18 cellular contexts compared by ENCODE assay signal in genomic region chr1:2099871-2100774, GRCh38. TPM values are rescaled to one million over a fixed set of nuclear protein-coding genes. Genes with fewer than 3 reads are reported as not detected.
A peak's percentile ranks its signal among the peaks of the same experiment; 100 is the strongest.
DNase-seq lines count a peak whose midpoint lies in the region; FAIRE-seq and TF ChIP-seq lines count a peak whose summit lies in the region.
"Had no signal": no experiment of that assay in that cellular context is flagged by ENCODE, and none has a peak within 500 bp of the region (broad histone marks: within the 10 kb centered on the region; RNA-seq: fewer than 3 reads in every experiment).

No MANE protein-coding gene starts in this region.

- H3K9ac ChIP-seq in kidney (ENCODE audit: low read length in 2 of 2) (no peak overlapping the region), colonic mucosa (ENCODE audit: low read depth in 2 of 2, low read length in 2 of 2) (no peak overlapping the region)

- H3K4me1 ChIP-seq in kidney (ENCODE audit: control insufficient read depth in 1 of 2, insufficient read depth in 1 of 2, low read depth in 1 of 2, low read length in 2 of 2): peaks cover 9 to 10% of the 10 kb centered on the region in 2 donors
- no peaks in the 10 kb centered on the region for H3K4me1 ChIP-seq in colonic mucosa

- H3K27ac ChIP-seq in kidney (ENCODE audit: low read depth in 2 of 2, low read length in 2 of 2) (no peak overlapping the region), colonic mucosa (no peak overlapping the region)
- H3K27ac ChIP-seq: ovary, SK-N-MC had no signal

- DNase-seq in EH (ENCODE audit: low read depth): peak; percentile 7
- peak; percentile 72 for DNase-seq in NCI-H2171 treated with DMSO at 0.1 percent for 48 hours (lab: John Stamatoyannopoulos, UW)
- peak; percentile 61 for DNase-seq in kidney
- DNase-seq in retina: peak; percentile 46
- DNase-seq in NCI-H2029 treated with DMSO at 0.1 percent for 48 hours (lab: John Stamatoyannopoulos, UW): no peak
- no peak for DNase-seq in HuH-7 (ENCODE audit: low spot score)
- no peak for DNase-seq in colonic mucosa
- no peak for DNase-seq in NCI-H1417 treated with DMSO at 0.1 percent for 48 hours (lab: John Stamatoyannopoulos, UW)
- DNase-seq: activated T-cell treated with anti-CD3 and anti-CD28 coated beads, Interleukin-2, amount 50 U/mL, for 72 hours; Calu3; foreskin fibroblast; NCI-H774; ovary; stimulated activated naive CD8-positive, alpha-beta T cell treated with anti-CD3 and anti-CD28 coated beads, Interleukin-15, Interleukin-2, amounts not matched to agents 100 U/mL and 50 U/mL, for 24 hours had no signal

- FAIRE-seq in kidney (lab: Jason Lieb, UNC): no peak
- FAIRE-seq: G401.6, GM12891 had no signal

- no peaks in the 10 kb centered on the region for H3K36me3 ChIP-seq in kidney (ENCODE audit: control insufficient read depth in 1 of 2, insufficient read depth in 2 of 2, low read length in 2 of 2)
- H3K36me3 ChIP-seq in colonic mucosa: no peaks in the 10 kb centered on the region
- H3K36me3 ChIP-seq: ovary, upper lobe of left lung had no signal

- no peak for TF ChIP-seq CTCF in kidney (IDR thresholded peaks at IDR 0.05; ENCODE audit: borderline replicate concordance, extremely low read depth, insufficient read depth)
- TF ChIP-seq CTCF in colonic mucosa (IDR thresholded peaks at IDR 0.05): no peak

- H3K4me3 ChIP-seq in kidney (ENCODE audit: low read length in 2 of 2): no peak overlapping the region
- no peak overlapping the region for H3K4me3 ChIP-seq in colonic mucosa
- H3K4me3 ChIP-seq: ovary, SK-N-MC, upper lobe of left lung had no signal

- intact Hi-C loops in kidney (cut with DNase I): no loop called here
- intact Hi-C loops in colonic mucosa (cut with DNase I): no loop called here

- H3K9me3 ChIP-seq in kidney (ENCODE audit: control insufficient read depth in 1 of 2, low read length in 2 of 2) (no peaks in the 10 kb centered on the region), colonic mucosa (no peaks in the 10 kb centered on the region)
- H3K9me3 ChIP-seq: ovary had no signal

- no peaks in the 10 kb centered on the region for H3K27me3 ChIP-seq in colonic mucosa
- H3K27me3 ChIP-seq: ovary, upper lobe of left lung had no signal

RNA-seq across cellular contexts. Expression of gene PRKCZ, which starts 49.9 kb away (rescaled TPM):
- total RNA-seq in kidney (24.7 TPM), colonic mucosa (10 to 100 TPM; 50.4 to 72.2 TPM)
- polyA plus RNA-seq in kidney (ENCODE audit: insufficient read depth, low read depth, low replicate concordance): 42.4 TPM

Comparison
In these comparisons a context has a peak if more than half of its experiments do, and no peak if none do; other contexts are left out.
1. DNase-seq: peak in EH (single experiment), NCI-H2171 treated with DMSO at 0.1 percent for 48 hours (single experiment), kidney (single experiment) and retina (single experiment); none in NCI-H2029 treated with DMSO at 0.1 percent for 48 hours (single experiment), HuH-7 (single experiment), colonic mucosa (single experiment) and NCI-H1417 treated with DMSO at 0.1 percent for 48 hours (single experiment).